8 cellular contexts compared by ENCODE assay signal in genomic region chr2:11466307-11467125, GRCh38. TPM values are rescaled to one million over a fixed set of nuclear protein-coding genes. Genes with fewer than 3 reads are reported as not detected.
DNase-seq lines count a peak whose midpoint lies in the region; ATAC-seq, FAIRE-seq and TF ChIP-seq lines count a peak whose summit lies in the region.

No MANE protein-coding gene starts in this region.

- CTCF ChIA-PET in WTC11 (lab: Charles Lee): interaction anchor here (0.6 to 2.6 kb wide), 8 partner anchors 9 to 334 kb away, joined by 3 to 13 read pairs (median 4); a partner anchor contains a TSS

- H3K27me3 Mint-ChIP-seq in WTC11 (ENCODE audit: low read depth): peaks cover 23% of the 10 kb centered on the region
- H3K27me3 Mint-ChIP-seq in glutamatergic neuron (ENCODE audit: unreplicated experiment): peaks cover 10% of the 10 kb centered on the region

- H3K4me1 Mint-ChIP-seq in WTC11 (peaks cover 20% of the 10 kb centered on the region), glutamatergic neuron (ENCODE audit: low read depth, unreplicated experiment) (peaks cover 18% of the 10 kb centered on the region)

- FAIRE-seq in urothelium cell line (lab: Jason Lieb, UNC): no peak

- ATAC-seq in GM19328 (IDR thresholded peaks at IDR 0.05; ENCODE audit: unreplicated experiment) (peak; percentile 7), HG03025 (IDR thresholded peaks at IDR 0.05; ENCODE audit: low FRiP score, unreplicated experiment) (peak; percentile 22), WTC11 (peak; percentile 14), gastrocnemius medialis (peak; percentile 13 to 31)

- intact Hi-C loops in gastrocnemius medialis (cut with DNase I; ENCODE audit: low total_unique reads): loop anchor here (5.0 to 10.0 kb wide), 2 partner anchors 278 to 314 kb away; partner anchors contain the start of gene LPIN1

- TF ChIP-seq POLR2A in gastrocnemius medialis (IDR thresholded peaks at IDR 0.05): no peak

- TF ChIP-seq CTCF in WTC11 (IDR thresholded peaks at IDR 0.05) (no peak), glutamatergic neuron (IDR thresholded peaks at IDR 0.05; ENCODE audit: partially characterized antibody, unreplicated experiment) (no peak), gastrocnemius medialis (IDR thresholded peaks at IDR 0.05 in 4 of 5, conservative IDR thresholded peaks at IDR 0.05 in 1 of 5) (no peak)

- in situ Hi-C loops in gastrocnemius medialis (cut with MboI; ENCODE audit: low sequenced_read_pairs in 4 of 4): loop anchor here in 1 of 4 donors (25.0 kb wide), 1 partner anchor 321 kb away; no protein-coding TSS in a partner anchor

- no peaks in the 10 kb centered on the region for H3K36me3 ChIP-seq in gastrocnemius medialis

- H3K27me3 ChIP-seq in gastrocnemius medialis: no peaks in the 10 kb centered on the region

- H3K4me3 Mint-ChIP-seq in WTC11 (peak overlapping the region; percentile 66), glutamatergic neuron (ENCODE audit: unreplicated experiment) (peak overlapping the region; percentile 89)

- no peak overlapping the region for H3K27ac Mint-ChIP-seq in WTC11
- peak overlapping the region; percentile 52 for H3K27ac Mint-ChIP-seq in glutamatergic neuron (ENCODE audit: unreplicated experiment)

- peaks cover 18% of the 10 kb centered on the region for H3K36me3 Mint-ChIP-seq in WTC11
- peaks cover 12% of the 10 kb centered on the region for H3K36me3 Mint-ChIP-seq in glutamatergic neuron (ENCODE audit: unreplicated experiment)

- H3K27ac ChIP-seq in gastrocnemius medialis: peak overlapping the region; percentile 91 to 100 (median 98)

- H3K4me3 ChIP-seq in gastrocnemius medialis: peak overlapping the region; percentile 68 to 91 (median 80)

- peaks cover 9% of the 10 kb centered on the region for H3K9me3 Mint-ChIP-seq in WTC11
- H3K9me3 Mint-ChIP-seq in glutamatergic neuron (ENCODE audit: unreplicated experiment): peaks cover 8% of the 10 kb centered on the region

- no peaks in the 10 kb centered on the region for H3K9me3 ChIP-seq in gastrocnemius medialis

- DNase-seq in WTC11 (ENCODE audit: low spot score) (no peak), glutamatergic neuron (no peak), gastrocnemius medialis (no peak), urothelium cell line (ENCODE audit: low spot score) (no peak), AG20443 (ENCODE audit: low spot score) (no peak), iPS-NIHi7 (ENCODE audit: extremely low spot score) (no peak)

- H3K4me1 ChIP-seq in gastrocnemius medialis: peaks cover 39 to 46% of the 10 kb centered on the region in 2 donors

- POLR2A ChIA-PET in WTC11 (lab: Charles Lee): no interaction called here

TF ChIP-seq in WTC11, 78 proteins besides CTCF, POLR2A, EP300 and RAD21:
- TF ChIP-seq NR1H2 (CRISPR knock-in tag; IDR thresholded peaks at IDR 0.05): no peak
- TF ChIP-seq NFATC4 (CRISPR knock-in tag; IDR thresholded peaks at IDR 0.05): no peak
- no peak for TF ChIP-seq GABPB1 (CRISPR knock-in tag; IDR thresholded peaks at IDR 0.05)
- no peak for TF ChIP-seq NFE2L1 (CRISPR knock-in tag; IDR thresholded peaks at IDR 0.05)
- no peak for TF ChIP-seq GRHL2 (CRISPR knock-in tag; IDR thresholded peaks at IDR 0.05; ENCODE audit: insufficient replicate concordance, severe bottlenecking)

RNA-seq across cellular contexts. Expression of gene E2F6, which starts 0.6 kb away (rescaled TPM):
- 14.2 to 16.0 TPM (median 14.4 TPM) in 3 replicates for total RNA-seq in WTC11 (2021)
- total RNA-seq in glutamatergic neuron (ENCODE audit: unreplicated experiment): 22.1 TPM
- total RNA-seq in gastrocnemius medialis: 10 to 100 TPM; 29.4 to 46.1 (median 36.2) TPM
